Comparison of ENCODE assay signal across 1 cellular context in the genomic region with DNA sequence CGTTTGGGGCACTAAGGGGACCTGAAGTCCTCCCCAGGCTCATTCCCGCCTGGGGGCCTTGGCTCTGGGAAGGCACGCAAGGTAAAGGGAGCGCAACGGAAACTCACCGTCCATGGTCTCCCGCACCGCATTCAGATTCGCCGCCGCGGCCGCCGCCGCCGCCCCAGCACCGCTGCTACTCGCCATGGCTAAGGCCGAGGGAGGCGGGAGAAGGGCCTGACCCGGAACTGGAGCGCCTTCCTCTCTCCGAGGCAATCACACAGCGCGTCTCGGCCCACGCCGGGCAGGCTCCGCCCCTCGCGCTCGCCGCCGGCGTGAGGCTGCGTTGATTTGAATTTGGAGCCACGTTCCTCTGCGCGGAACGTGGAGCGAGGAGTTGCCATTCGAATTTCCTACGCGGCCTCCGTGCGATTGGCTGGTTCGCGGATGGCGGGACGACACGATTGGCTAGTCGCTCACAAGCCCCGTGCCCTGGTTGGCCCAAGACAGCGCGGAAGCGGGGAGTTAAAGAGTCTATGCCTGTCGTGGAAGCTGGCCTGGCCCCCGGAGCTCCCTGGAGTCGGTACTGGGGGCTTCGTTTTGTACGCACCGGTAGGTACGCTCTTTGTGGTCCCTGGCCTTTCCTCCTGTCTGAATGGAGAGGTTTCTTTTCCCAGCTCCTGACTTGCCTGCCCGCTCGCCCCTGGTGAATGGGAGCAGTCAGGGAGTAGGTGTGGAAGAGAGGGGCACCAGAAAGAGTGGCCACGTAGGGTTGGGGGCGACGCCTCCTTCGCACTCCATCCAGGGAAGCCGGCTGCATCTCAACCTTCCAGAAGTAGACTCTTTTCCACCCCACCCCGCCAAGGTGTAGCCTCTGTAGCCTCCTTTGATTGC.
A peak's percentile ranks its signal among the peaks of the same experiment; 100 is the strongest.
TF ChIP-seq lines count a peak whose summit lies in the region.

Gene BORA (plus strand): TSS at position 507 of the 873 bp plus-strand sequence. CDS start 1,018 bp downstream, outside the sequence.
A gene with protein sequence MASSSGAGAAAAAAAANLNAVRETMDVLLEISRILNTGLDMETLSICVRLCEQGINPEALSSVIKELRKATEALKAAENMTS (minus strand): TSS at position 213 of the 873 bp plus-strand sequence. CDS start 27 bp downstream, at position 186.

TF ChIP-seq in K562, 482 proteins besides CTCF, POLR2A, EP300 and RAD21 (continued from another document and continues in another):
- TF ChIP-seq BHLHE40 (IDR thresholded peaks at IDR 0.05; ENCODE audit: low read length) (peak; percentile 60), RBFOX2 (IDR thresholded peaks at IDR 0.05; ENCODE audit: low read depth, low read length) (peak; percentile 92), HOXB6 (CRISPR knock-in tag; IDR thresholded peaks at IDR 0.05; ENCODE audit: borderline replicate concordance) (no peak), PHF20 (IDR thresholded peaks at IDR 0.05; ENCODE audit: partially characterized antibody) (peak; percentile 59), ZFP1 (CRISPR knock-in tag; IDR thresholded peaks at IDR 0.05) (no peak), EWSR1 (IDR thresholded peaks at IDR 0.05; ENCODE audit: borderline replicate concordance, low read depth, partially characterized antibody) (no peak), POLR2B (IDR thresholded peaks at IDR 0.05; ENCODE audit: low read depth, partially characterized antibody) (peak; percentile 41), NELFE (IDR thresholded peaks at IDR 0.05; ENCODE audit: insufficient read depth, insufficient read length) (no peak), GATAD2A (IDR thresholded peaks at IDR 0.05) (no peak), ELF1 (tag; IDR thresholded peaks at IDR 0.05) (peak; percentile 90), RCOR1 (IDR thresholded peaks at IDR 0.05; ENCODE audit: borderline replicate concordance in 1 of 2, low read depth in 2 of 2, low read length in 2 of 2) (0 out of 4 replicates have a peak, but pooled peaks of 1 of the 2 experiments have one; percentile 30), ZNF609 (CRISPR knock-in tag; IDR thresholded peaks at IDR 0.05; ENCODE audit: borderline replicate concordance) (0 out of 2 replicates have a peak, but pooled peaks have one; percentile 47), TGIF2 (CRISPR knock-in tag; IDR thresholded peaks at IDR 0.05) (0 out of 2 replicates have a peak, but pooled peaks have one; percentile 62), CBFB (CRISPR knock-in tag; IDR thresholded peaks at IDR 0.05) (no peak), CXXC5 (CRISPR knock-in tag; IDR thresholded peaks at IDR 0.05) (peak; percentile 99), SUPT5H (IDR thresholded peaks at IDR 0.05) (peak; percentile 72; the same call in 1 of the 2 replicates), MBD2 (IDR thresholded peaks at IDR 0.05; ENCODE audit: borderline replicate concordance, low read depth) (peak; percentile 77; the same call in 1 of the 2 replicates), POLR3G (IDR thresholded peaks at IDR 0.05; ENCODE audit: extremely low read depth, insufficient read length, insufficient replicate concordance) (no peak), NR3C1 (CRISPR knock-in tag; IDR thresholded peaks at IDR 0.05) (0 out of 2 replicates have a peak, but pooled peaks have one; percentile 4), ETS2 (tag; IDR thresholded peaks at IDR 0.05; ENCODE audit: borderline replicate concordance, poor library complexity, severe bottlenecking) (no peak), PHF8 (IDR thresholded peaks at IDR 0.05; ENCODE audit: borderline replicate concordance, low read length) (peak; percentile 84; the same call in 1 of the 2 replicates), PRDM10 (IDR thresholded peaks at IDR 0.05; ENCODE audit: partially characterized antibody) (no peak), CREB1 (IDR thresholded peaks at IDR 0.05) (peak; percentile 52; the same call in 1 of the 2 replicates), CREB1 (CRISPR knock-in tag; IDR thresholded peaks at IDR 0.05) (peak; percentile 66; the same call in 1 of the 2 replicates)
- TF ChIP-seq, protein P1, sequence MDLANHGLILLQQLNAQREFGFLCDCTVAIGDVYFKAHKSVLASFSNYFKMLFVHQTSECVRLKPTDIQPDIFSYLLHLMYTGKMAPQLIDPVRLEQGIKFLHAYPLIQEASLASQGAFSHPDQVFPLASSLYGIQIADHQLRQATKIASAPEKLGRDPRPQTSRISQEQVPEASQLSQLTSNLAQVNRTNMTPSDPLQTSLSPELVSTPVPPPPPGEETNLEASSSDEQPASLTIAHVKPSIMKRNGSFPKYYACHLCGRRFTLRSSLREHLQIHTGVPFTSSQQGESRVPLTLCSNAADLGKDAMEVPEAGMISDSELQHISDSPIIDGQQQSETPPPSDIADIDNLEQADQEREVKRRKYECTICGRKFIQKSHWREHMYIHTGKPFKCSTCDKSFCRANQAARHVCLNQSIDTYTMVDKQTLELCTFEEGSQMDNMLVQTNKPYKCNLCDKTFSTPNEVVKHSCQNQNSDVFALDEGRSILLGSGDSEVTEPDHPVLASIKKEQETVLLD (IDR thresholded peaks at IDR 0.05), result peak; percentile 94
- TF ChIP-seq, protein P2, sequence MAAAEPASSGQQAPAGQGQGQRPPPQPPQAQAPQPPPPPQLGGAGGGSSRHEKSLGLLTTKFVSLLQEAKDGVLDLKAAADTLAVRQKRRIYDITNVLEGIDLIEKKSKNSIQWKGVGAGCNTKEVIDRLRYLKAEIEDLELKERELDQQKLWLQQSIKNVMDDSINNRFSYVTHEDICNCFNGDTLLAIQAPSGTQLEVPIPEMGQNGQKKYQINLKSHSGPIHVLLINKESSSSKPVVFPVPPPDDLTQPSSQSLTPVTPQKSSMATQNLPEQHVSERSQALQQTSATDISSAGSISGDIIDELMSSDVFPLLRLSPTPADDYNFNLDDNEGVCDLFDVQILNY (CRISPR knock-in tag; IDR thresholded peaks at IDR 0.05), result peak; percentile 91
- TF ChIP-seq, protein P3, sequence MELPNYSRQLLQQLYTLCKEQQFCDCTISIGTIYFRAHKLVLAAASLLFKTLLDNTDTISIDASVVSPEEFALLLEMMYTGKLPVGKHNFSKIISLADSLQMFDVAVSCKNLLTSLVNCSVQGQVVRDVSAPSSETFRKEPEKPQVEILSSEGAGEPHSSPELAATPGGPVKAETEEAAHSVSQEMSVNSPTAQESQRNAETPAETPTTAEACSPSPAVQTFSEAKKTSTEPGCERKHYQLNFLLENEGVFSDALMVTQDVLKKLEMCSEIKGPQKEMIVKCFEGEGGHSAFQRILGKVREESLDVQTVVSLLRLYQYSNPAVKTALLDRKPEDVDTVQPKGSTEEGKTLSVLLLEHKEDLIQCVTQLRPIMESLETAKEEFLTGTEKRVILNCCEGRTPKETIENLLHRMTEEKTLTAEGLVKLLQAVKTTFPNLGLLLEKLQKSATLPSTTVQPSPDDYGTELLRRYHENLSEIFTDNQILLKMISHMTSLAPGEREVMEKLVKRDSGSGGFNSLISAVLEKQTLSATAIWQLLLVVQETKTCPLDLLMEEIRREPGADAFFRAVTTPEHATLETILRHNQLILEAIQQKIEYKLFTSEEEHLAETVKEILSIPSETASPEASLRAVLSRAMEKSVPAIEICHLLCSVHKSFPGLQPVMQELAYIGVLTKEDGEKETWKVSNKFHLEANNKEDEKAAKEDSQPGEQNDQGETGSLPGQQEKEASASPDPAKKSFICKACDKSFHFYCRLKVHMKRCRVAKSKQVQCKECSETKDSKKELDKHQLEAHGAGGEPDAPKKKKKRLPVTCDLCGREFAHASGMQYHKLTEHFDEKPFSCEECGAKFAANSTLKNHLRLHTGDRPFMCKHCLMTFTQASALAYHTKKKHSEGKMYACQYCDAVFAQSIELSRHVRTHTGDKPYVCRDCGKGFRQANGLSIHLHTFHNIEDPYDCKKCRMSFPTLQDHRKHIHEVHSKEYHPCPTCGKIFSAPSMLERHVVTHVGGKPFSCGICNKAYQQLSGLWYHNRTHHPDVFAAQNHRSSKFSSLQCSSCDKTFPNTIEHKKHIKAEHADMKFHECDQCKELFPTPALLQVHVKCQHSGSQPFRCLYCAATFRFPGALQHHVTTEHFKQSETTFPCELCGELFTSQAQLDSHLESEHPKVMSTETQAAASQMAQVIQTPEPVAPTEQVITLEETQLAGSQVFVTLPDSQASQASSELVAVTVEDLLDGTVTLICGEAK (IDR thresholded peaks at IDR 0.05), result peak; percentile 62; the same call in 1 of the 2 replicates
- TF ChIP-seq, protein P3 (CRISPR knock-in tag; IDR thresholded peaks at IDR 0.05), result peak; percentile 50; the same call in 1 of the 2 replicates
